ENCODE assay signal across 1 cellular context in the genomic region with DNA sequence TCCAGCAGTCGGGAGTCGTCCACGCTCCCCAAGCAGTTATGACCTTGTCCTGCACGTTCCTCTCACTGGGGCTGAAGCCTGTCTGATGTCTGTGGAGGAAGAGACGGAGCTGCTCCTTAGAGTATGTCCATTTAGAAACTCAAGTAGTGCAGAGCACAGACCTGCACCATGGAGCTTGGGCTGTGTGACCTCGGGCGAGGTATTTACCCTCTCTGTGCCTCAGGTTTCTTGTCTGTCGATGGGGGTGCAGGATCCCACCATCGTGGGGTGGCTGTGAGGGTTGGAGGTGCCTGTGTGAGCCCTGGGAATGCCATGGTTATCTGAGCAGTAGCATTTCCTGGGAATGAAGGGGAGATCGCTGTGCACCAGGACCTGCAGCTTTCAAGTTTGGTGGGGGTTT.
TF ChIP-seq lines count a peak whose summit lies in the region.

No MANE protein-coding gene starts in this region.

TF ChIP-seq in HCT116, 20 proteins besides CTCF, POLR2A, EP300 and RAD21 (continued from another document):
- TF ChIP-seq, protein P1, sequence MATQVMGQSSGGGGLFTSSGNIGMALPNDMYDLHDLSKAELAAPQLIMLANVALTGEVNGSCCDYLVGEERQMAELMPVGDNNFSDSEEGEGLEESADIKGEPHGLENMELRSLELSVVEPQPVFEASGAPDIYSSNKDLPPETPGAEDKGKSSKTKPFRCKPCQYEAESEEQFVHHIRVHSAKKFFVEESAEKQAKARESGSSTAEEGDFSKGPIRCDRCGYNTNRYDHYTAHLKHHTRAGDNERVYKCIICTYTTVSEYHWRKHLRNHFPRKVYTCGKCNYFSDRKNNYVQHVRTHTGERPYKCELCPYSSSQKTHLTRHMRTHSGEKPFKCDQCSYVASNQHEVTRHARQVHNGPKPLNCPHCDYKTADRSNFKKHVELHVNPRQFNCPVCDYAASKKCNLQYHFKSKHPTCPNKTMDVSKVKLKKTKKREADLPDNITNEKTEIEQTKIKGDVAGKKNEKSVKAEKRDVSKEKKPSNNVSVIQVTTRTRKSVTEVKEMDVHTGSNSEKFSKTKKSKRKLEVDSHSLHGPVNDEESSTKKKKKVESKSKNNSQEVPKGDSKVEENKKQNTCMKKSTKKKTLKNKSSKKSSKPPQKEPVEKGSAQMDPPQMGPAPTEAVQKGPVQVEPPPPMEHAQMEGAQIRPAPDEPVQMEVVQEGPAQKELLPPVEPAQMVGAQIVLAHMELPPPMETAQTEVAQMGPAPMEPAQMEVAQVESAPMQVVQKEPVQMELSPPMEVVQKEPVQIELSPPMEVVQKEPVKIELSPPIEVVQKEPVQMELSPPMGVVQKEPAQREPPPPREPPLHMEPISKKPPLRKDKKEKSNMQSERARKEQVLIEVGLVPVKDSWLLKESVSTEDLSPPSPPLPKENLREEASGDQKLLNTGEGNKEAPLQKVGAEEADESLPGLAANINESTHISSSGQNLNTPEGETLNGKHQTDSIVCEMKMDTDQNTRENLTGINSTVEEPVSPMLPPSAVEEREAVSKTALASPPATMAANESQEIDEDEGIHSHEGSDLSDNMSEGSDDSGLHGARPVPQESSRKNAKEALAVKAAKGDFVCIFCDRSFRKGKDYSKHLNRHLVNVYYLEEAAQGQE (IDR thresholded peaks at IDR 0.05; ENCODE audit: low read depth) = no peak
- TF ChIP-seq YY1 (IDR thresholded peaks at IDR 0.05; ENCODE audit: extremely low read depth, insufficient replicate concordance, low read depth, low read length) (no peak), EZH2phosphoT487 (IDR thresholded peaks at IDR 0.05; ENCODE audit: borderline replicate concordance) (no peak), EZH2 (IDR thresholded peaks at IDR 0.05) (no peak), SIN3A (IDR thresholded peaks at IDR 0.05; ENCODE audit: low read depth) (no peak), ZFX (IDR thresholded peaks at IDR 0.05) (no peak), CEBPB (IDR thresholded peaks at IDR 0.05; ENCODE audit: low read depth) (no peak), JUND (IDR thresholded peaks at IDR 0.05) (no peak)
- TF ChIP-seq, protein P2, sequence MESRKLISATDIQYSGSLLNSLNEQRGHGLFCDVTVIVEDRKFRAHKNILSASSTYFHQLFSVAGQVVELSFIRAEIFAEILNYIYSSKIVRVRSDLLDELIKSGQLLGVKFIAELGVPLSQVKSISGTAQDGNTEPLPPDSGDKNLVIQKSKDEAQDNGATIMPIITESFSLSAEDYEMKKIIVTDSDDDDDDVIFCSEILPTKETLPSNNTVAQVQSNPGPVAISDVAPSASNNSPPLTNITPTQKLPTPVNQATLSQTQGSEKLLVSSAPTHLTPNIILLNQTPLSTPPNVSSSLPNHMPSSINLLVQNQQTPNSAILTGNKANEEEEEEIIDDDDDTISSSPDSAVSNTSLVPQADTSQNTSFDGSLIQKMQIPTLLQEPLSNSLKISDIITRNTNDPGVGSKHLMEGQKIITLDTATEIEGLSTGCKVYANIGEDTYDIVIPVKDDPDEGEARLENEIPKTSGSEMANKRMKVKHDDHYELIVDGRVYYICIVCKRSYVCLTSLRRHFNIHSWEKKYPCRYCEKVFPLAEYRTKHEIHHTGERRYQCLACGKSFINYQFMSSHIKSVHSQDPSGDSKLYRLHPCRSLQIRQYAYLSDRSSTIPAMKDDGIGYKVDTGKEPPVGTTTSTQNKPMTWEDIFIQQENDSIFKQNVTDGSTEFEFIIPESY (IDR thresholded peaks at IDR 0.05; ENCODE audit: extremely low read depth, insufficient replicate concordance, low read length) = no peak
